In genomic region chr15:74857671-74858365, GRCh38 we compare ENCODE assay signal across 10 cellular contexts. TPM values are rescaled to one million over a fixed set of nuclear protein-coding genes. Genes with fewer than 3 reads are reported as not detected.
DNase-seq lines count a peak whose midpoint lies in the region; ATAC-seq and TF ChIP-seq lines count a peak whose summit lies in the region.
"Had no signal": no experiment of that assay in that cellular context is flagged by ENCODE, and none has a peak within 500 bp of the region (broad histone marks: within the 10 kb centered on the region; RNA-seq: fewer than 3 reads in every experiment).

No MANE protein-coding gene starts in this region.

- DNase-seq in COLO668 (lab: John Stamatoyannopoulos, UW; ENCODE audit: unreplicated experiment) (peak; percentile 19), PC-9 (no peak), neural progenitor cell (ENCODE audit: low spot score) (no peak), COLO829 (ENCODE audit: low spot score) (no peak)
- DNase-seq in naive thymus-derived CD4-positive, alpha-beta T cell, result no peak
- DNase-seq: glutamatergic neuron, NCI-H1105 had no signal

- ATAC-seq in GM19467 (IDR thresholded peaks at IDR 0.05; ENCODE audit: unreplicated experiment) (peak; percentile 19), GM18870 (IDR thresholded peaks at IDR 0.05; ENCODE audit: unreplicated experiment) (no peak), GM18861 (IDR thresholded peaks at IDR 0.05; ENCODE audit: unreplicated experiment) (no peak)
- ATAC-seq in naive thymus-derived CD4-positive, alpha-beta T cell, result peak; percentile 56

- no peaks in the 10 kb centered on the region for H3K9me2 ChIP-seq in PC-9 (ENCODE audit: insufficient read depth)

- H3K4me1 Mint-ChIP-seq in naive thymus-derived CD4-positive, alpha-beta T cell, result peaks cover 19 to 45% (median 33%) of the 10 kb centered on the region in 7 donors
- H3K4me1 Mint-ChIP-seq in neural progenitor cell, result peaks cover 7% of the 10 kb centered on the region

- H3K9ac ChIP-seq in neural progenitor cell, result no peak overlapping the region

- peaks cover 3% of the 10 kb centered on the region; the same call in 1 of the 2 replicates for H3K36me3 ChIP-seq in PC-9 (ENCODE audit: low read depth)
- peaks cover 0 to 25% (median 11%) of the 10 kb centered on the region in 3 experiments for H3K36me3 ChIP-seq in naive thymus-derived CD4-positive, alpha-beta T cell (ENCODE audit: control insufficient read depth in 2 of 3, insufficient read depth in 3 of 3, low read length in 3 of 3)
- H3K36me3 ChIP-seq in neural progenitor cell, result no peaks in the 10 kb centered on the region

- POLR2A ChIA-PET in PC-9 (lab: Charles Lee; ENCODE audit: unreplicated experiment), result interaction anchor here (0.6 kb wide), 1 partner anchor 707 kb away, joined by 4 read pairs; no protein-coding TSS in a partner anchor
- POLR2A ChIA-PET in naive thymus-derived CD4-positive, alpha-beta T cell (lab: Charles Lee), result interaction anchor here (0.6 to 2.0 kb wide), 4 partner anchors 10 to 83 kb away, joined by 3 to 9 read pairs (median 5); partner anchors contain the start of gene SCAMP2

- H3K9me3 Mint-ChIP-seq in naive thymus-derived CD4-positive, alpha-beta T cell, result no peaks in the 10 kb centered on the region
- H3K9me3 Mint-ChIP-seq in neural progenitor cell, result no peaks in the 10 kb centered on the region

- H3K4me3 Mint-ChIP-seq in naive thymus-derived CD4-positive, alpha-beta T cell, result peak overlapping the region in 5 of 10 donors; percentile 9 to 59 (median 41)
- no peak overlapping the region for H3K4me3 Mint-ChIP-seq in neural progenitor cell

- H3K4me1 ChIP-seq in PC-9 (replicated peaks; ENCODE audit: insufficient read depth) (peaks cover 21% of the 10 kb centered on the region), neural progenitor cell (no peaks in the 10 kb centered on the region)
- H3K4me1 ChIP-seq in naive thymus-derived CD4-positive, alpha-beta T cell (ENCODE audit: control insufficient read depth in 2 of 2, insufficient read depth in 2 of 2, low read length in 2 of 2), result peaks cover 23 to 34% of the 10 kb centered on the region in 2 donors

- peak overlapping the region; percentile 30 to 83 (median 72) for H3K27ac Mint-ChIP-seq in naive thymus-derived CD4-positive, alpha-beta T cell
- H3K27ac Mint-ChIP-seq in neural progenitor cell, result no peak overlapping the region

- H3K4me3 ChIP-seq in PC-9, result no peak overlapping the region
- no peak overlapping the region for H3K4me3 ChIP-seq in naive thymus-derived CD4-positive, alpha-beta T cell (ENCODE audit: low read length)
- no peak overlapping the region for H3K4me3 ChIP-seq in neural progenitor cell

- H4K20me1 ChIP-seq in PC-9 (ENCODE audit: insufficient read depth), result peaks cover 25% of the 10 kb centered on the region; the same call in 1 of the 2 replicates
- peaks cover 13% of the 10 kb centered on the region for H4K20me1 ChIP-seq in neural progenitor cell (ENCODE audit: low read depth)

- H3K79me2 ChIP-seq in PC-9 (ENCODE audit: low read depth), result peaks cover 20% of the 10 kb centered on the region
- peaks cover 9% of the 10 kb centered on the region for H3K79me2 ChIP-seq in neural progenitor cell (ENCODE audit: low read depth)

- intact Hi-C loops in PC-9 (cut with micrococcal nuclease; ENCODE audit: unreplicated experiment), result loop anchor here (5.0 kb wide), 1 partner anchor 39 kb away; no protein-coding TSS in a partner anchor
- intact Hi-C loops in naive thymus-derived CD4-positive, alpha-beta T cell (cut with micrococcal nuclease), result loop anchor here in 1 of 2 donors (2.0 kb wide), 1 partner anchor 13 kb away; no protein-coding TSS in a partner anchor

- BruUV-seq in PC-9 (replicated peaks; lab: Mats Ljungman, UMichigan), result no TSS peak

- H3K36me3 Mint-ChIP-seq in naive thymus-derived CD4-positive, alpha-beta T cell, result peaks cover 0 to 15% (median 4%) of the 10 kb centered on the region in 5 donors
- H3K36me3 Mint-ChIP-seq in neural progenitor cell, result peaks cover 2% of the 10 kb centered on the region

- H2AFZ ChIP-seq in PC-9 (no peak overlapping the region), neural progenitor cell (replicated peaks) (no peak overlapping the region)

- H3K27me3 ChIP-seq in PC-9 (ENCODE audit: insufficient read depth, low read depth) (no peaks in the 10 kb centered on the region), neural progenitor cell (no peaks in the 10 kb centered on the region)
- no peaks in the 10 kb centered on the region for H3K27me3 ChIP-seq in naive thymus-derived CD4-positive, alpha-beta T cell (ENCODE audit: control insufficient read depth in 2 of 2, insufficient read depth in 2 of 2, low read length in 2 of 2)

- H3K9me3 ChIP-seq in PC-9 (ENCODE audit: insufficient read depth, low read depth), result no peaks in the 10 kb centered on the region
- H3K9me3 ChIP-seq in naive thymus-derived CD4-positive, alpha-beta T cell (ENCODE audit: control insufficient read depth in 2 of 3, low read length in 3 of 3), result no peaks in the 10 kb centered on the region
- H3K9me3 ChIP-seq in neural progenitor cell (ENCODE audit: low read depth), result no peaks in the 10 kb centered on the region

- CTCF ChIA-PET in PC-9 (lab: Charles Lee), result interaction anchor here (0.6 to 1.9 kb wide), 2 partner anchors 44 to 68 kb away, joined by 3 to 9 read pairs; no protein-coding TSS in a partner anchor
- CTCF ChIA-PET in naive thymus-derived CD4-positive, alpha-beta T cell (lab: Charles Lee), result interaction anchor here (1.2 to 1.5 kb wide), 3 partner anchors 10 to 44 kb away, joined by 3 to 4 read pairs (median 4); no protein-coding TSS in a partner anchor

- peaks cover 17% of the 10 kb centered on the region; the same call in 1 of the 2 replicates for H3F3A ChIP-seq in PC-9 (ENCODE audit: insufficient read depth, low read depth)
- H3F3A ChIP-seq in neural progenitor cell (ENCODE audit: low read depth), result no peaks in the 10 kb centered on the region

- H3K4me2 ChIP-seq in PC-9 (peak overlapping the region; percentile 55), neural progenitor cell (no peak overlapping the region)

- H3K27ac ChIP-seq in PC-9 (peak overlapping the region; percentile 49), neural progenitor cell (no peak overlapping the region)
- peak overlapping the region; percentile 10 for H3K27ac ChIP-seq in naive thymus-derived CD4-positive, alpha-beta T cell (ENCODE audit: low read depth, low read length)

- no peaks in the 10 kb centered on the region for H3K27me3 Mint-ChIP-seq in naive thymus-derived CD4-positive, alpha-beta T cell
- peaks cover 3% of the 10 kb centered on the region for H3K27me3 Mint-ChIP-seq in neural progenitor cell (ENCODE audit: insufficient read depth, low read depth)

- TF ChIP-seq CTCF in PC-9 (conservative IDR thresholded peaks at IDR 0.05) (no peak), neural progenitor cell (IDR thresholded peaks at IDR 0.05) (no peak)

RNA-seq across cellular contexts. Expression of gene ULK3, which starts 14.9 kb away (rescaled TPM):
- total RNA-seq in PC-9 (2021) (30.2 and 46.6 TPM in 2 replicates), neural progenitor cell (ENCODE audit: low replicate concordance) (22.7 and 37.4 TPM in 2 replicates)
- 100 to 1,000 TPM in 1 of 5 experiments, 10 to 100 TPM in 4; 53.2 to 106 (median 59.2) TPM for total RNA-seq in naive thymus-derived CD4-positive, alpha-beta T cell
- 10 to 100 TPM; 15.4 to 32.8 TPM for polyA plus RNA-seq in naive thymus-derived CD4-positive, alpha-beta T cell

RNA-seq across cellular contexts. Expression of gene SCAMP2, which starts 15.3 kb away (rescaled TPM):
- total RNA-seq in PC-9 (2021), result 84.6 and 87.4 TPM in 2 replicates
- 100 to 1,000 TPM in 3 of 5 experiments, 10 to 100 TPM in 2; 78.9 to 130 (median 116) TPM for total RNA-seq in naive thymus-derived CD4-positive, alpha-beta T cell
- polyA plus RNA-seq in naive thymus-derived CD4-positive, alpha-beta T cell, result 100 to 1,000 TPM; 131 to 141 TPM
- 19.4 and 44.5 TPM in 2 replicates for total RNA-seq in neural progenitor cell (ENCODE audit: low replicate concordance)

RNA-seq across cellular contexts. Expression of gene CPLX3, which starts 31.4 kb away (rescaled TPM):
- total RNA-seq in PC-9 (2021), result not detected in 2 replicates
- total RNA-seq in naive thymus-derived CD4-positive, alpha-beta T cell, result under 1 TPM in 2 of 5 experiments, not detected in 3; 0.27 to 0.60 TPM
- not detected for polyA plus RNA-seq in naive thymus-derived CD4-positive, alpha-beta T cell
- total RNA-seq in neural progenitor cell (ENCODE audit: low replicate concordance), result not detected in 2 replicates

RNA-seq across cellular contexts. Expression of gene MPI, which starts 32.0 kb away (rescaled TPM):
- total RNA-seq in PC-9 (2021), result 22.5 and 23.0 TPM in 2 replicates
- 10 to 100 TPM; 34.0 to 97.8 (median 80.6) TPM for total RNA-seq in naive thymus-derived CD4-positive, alpha-beta T cell
- polyA plus RNA-seq in naive thymus-derived CD4-positive, alpha-beta T cell, result 10 to 100 TPM; 92.5 to 98.3 TPM
- total RNA-seq in neural progenitor cell (ENCODE audit: low replicate concordance), result 77.7 and 106 TPM in 2 replicates

RNA-seq across cellular contexts. Expression of gene LMAN1L, which starts 45.2 kb away (rescaled TPM):
- total RNA-seq in PC-9 (2021) (not detected in 2 replicates), neural progenitor cell (ENCODE audit: low replicate concordance) (not detected in 2 replicates)
- total RNA-seq in naive thymus-derived CD4-positive, alpha-beta T cell, result 1 to 10 TPM in 4 of 5 experiments, under 1 TPM in 1; 0.35 to 2.4 (median 1.3) TPM
- polyA plus RNA-seq in naive thymus-derived CD4-positive, alpha-beta T cell, result not detected

Comparison
In these comparisons a context has a peak if more than half of its experiments do, and no peak if none do; other contexts are left out.
1. ATAC-seq: peak in GM19467 (single experiment) and naive thymus-derived CD4-positive, alpha-beta T cell (single experiment); none in GM18870 (single experiment) and GM18861 (single experiment).